ENCODE assay signal across 19 cellular contexts in the genomic region with DNA sequence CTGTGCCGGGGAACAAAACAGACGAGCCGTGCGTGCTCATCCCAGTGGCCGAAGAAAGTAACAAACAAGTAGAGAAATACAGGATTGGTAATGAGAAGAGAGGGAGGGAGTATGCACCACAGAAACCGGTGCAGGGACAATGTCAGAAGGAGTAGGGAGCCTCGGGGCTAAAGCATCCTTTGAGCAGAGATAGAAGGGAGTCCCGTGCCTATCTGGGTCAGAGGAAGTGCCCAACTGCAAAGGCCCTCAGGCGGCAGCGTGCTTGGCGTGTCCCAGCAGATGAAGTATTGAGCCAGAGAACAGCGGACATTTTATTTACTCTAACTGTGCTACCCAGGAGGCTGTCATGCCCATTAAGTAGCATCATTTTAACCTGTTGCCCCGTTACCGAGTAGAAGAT.
"Had no signal": no experiment of that assay in that cellular context is flagged by ENCODE, and none has a peak within 500 bp of the region (broad histone marks: within the 10 kb centered on the region; RNA-seq: fewer than 3 reads in every experiment).

No MANE protein-coding gene starts in this region.

- H3K4me3 Mint-ChIP-seq: immature natural killer cell; memory B cell; naive thymus-derived CD8-positive, alpha-beta T cell; T-helper 1 cell treated with Interleukin-12 subunit alpha and Interleukin-12 subunit beta and Interleukin-4 antibody, amounts not matched to agents 30 μg/mL and 1 μg/mL, for 36 hours had no signal

- H3K9me3 Mint-ChIP-seq: activated naive CD4-positive, alpha-beta T cell treated with anti-CD3 and anti-CD28 coated beads, Interleukin-2, amount 50 U/mL, for 72 hours; immature natural killer cell; naive thymus-derived CD8-positive, alpha-beta T cell; T-helper 1 cell treated with Interleukin-12 subunit alpha and Interleukin-12 subunit beta and Interleukin-4 antibody, amounts not matched to agents 30 μg/mL and 1 μg/mL, for 36 hours had no signal

- H3K36me3 ChIP-seq: adrenal gland, gastrocnemius medialis, heart right ventricle, tibial artery, uterus had no signal

- ATAC-seq: activated naive CD4-positive, alpha-beta T cell treated with anti-CD3 and anti-CD28 coated beads, Interleukin-2, amount 50 U/mL, for 72 hours; gastrocnemius medialis; heart right ventricle; left ventricle myocardium superior; naive thymus-derived CD8-positive, alpha-beta T cell had no signal

- H3K9me3 ChIP-seq: adrenal gland, gastrocnemius medialis, heart right ventricle, tibial artery, uterus had no signal

- H3K27ac ChIP-seq: adrenal gland, gastrocnemius medialis, heart right ventricle, tibial artery, uterus had no signal

- DNase-seq: activated CD4-positive, alpha-beta T cell treated with anti-CD3 and anti-CD28 coated beads, Interleukin-2, amount 50 U/mL, for 1 hour; activated CD4-positive, CD25-positive, alpha-beta regulatory T cell treated with anti-CD3 and anti-CD28 coated beads, Interleukin-2, amount 50 U/mL, for 72 hours; activated gamma-delta T cell treated with Interleukin-2 at 50 U/mL for 16 hours; adrenal gland; dermis blood vessel endothelial cell; erythroblast; gastrocnemius medialis; heart right ventricle; immature natural killer cell; left ventricle myocardium superior; naive thymus-derived CD8-positive, alpha-beta T cell; stimulated activated CD4-positive, alpha-beta T cell treated with anti-CD3 and anti-CD28 coated beads, Interleukin-1b, Interleukin-23, amount 100 ng/mL, for 48 hours; stimulated activated CD8-positive, alpha-beta memory T cell treated with anti-CD3 and anti-CD28 coated beads, Interleukin-4, amount 100 ng/mL, for 48 hours; stimulated activated naive CD4-positive, alpha-beta T cell; tibial artery; uterus had no signal

- H3K27me3 ChIP-seq: adrenal gland, gastrocnemius medialis, heart right ventricle, tibial artery, uterus had no signal

- H3K36me3 Mint-ChIP-seq: memory B cell had no signal

- H3K4me1 Mint-ChIP-seq: memory B cell had no signal

- H3K4me1 ChIP-seq: adrenal gland, uterus had no signal

- H3K4me3 ChIP-seq: adrenal gland, gastrocnemius medialis, heart right ventricle, tibial artery, uterus had no signal

- H3K27ac Mint-ChIP-seq: immature natural killer cell; memory B cell; T-helper 1 cell treated with Interleukin-12 subunit alpha and Interleukin-12 subunit beta and Interleukin-4 antibody, amounts not matched to agents 30 μg/mL and 1 μg/mL, for 36 hours had no signal

- H3K27me3 Mint-ChIP-seq: naive thymus-derived CD8-positive, alpha-beta T cell had no signal
